In the genomic region with DNA sequence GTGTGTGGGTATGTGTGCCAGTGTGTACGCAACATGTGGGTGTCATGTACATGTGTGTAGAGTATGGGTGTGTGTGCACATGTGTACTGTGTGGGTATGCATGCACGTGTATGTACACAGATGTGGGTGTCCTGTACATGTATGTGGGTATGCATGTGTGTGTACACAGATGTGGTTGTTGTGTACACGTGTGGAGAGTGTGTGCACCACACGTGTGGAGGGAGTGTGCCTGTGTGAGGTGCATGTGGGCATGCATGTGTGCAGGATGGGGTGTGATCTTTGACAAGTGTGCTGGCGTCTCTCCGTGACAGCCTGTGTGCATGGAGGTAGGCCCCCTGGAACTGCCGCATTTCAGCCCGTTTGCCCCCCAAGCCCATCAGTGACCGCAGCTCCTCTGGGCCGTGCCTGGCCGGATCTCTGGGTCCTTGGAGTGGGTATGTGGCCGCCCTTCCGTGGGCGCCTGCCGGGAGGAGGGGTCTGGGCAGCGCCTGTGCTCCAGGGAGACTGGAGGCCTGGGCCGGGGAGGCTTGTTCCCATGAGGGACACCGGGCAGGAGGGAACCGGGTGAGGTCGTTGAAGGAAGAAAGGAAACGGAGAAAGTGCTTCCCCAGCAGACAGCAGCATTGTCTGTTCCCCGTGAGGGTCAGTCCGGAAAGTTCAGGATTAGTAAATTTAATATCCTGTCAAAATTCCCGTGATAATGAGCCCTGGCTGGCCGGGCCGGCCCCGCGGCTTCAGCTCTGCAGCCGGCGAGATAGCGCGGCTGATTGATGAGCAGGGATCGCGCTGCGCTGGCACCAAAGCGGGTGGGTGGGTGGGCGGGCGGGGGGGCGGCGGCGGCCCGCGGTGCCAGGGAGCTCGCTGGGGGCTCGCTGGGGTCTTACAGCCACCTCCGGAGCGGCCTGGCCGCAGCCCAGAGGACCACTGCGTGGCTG, we compare ENCODE assay signal across 1 cellular context.
TF ChIP-seq lines count a peak whose summit lies in the region.

No MANE protein-coding gene starts in this region.

TF ChIP-seq in HepG2, 621 proteins besides CTCF, POLR2A, EP300 and RAD21:
- TF ChIP-seq, protein P1, sequence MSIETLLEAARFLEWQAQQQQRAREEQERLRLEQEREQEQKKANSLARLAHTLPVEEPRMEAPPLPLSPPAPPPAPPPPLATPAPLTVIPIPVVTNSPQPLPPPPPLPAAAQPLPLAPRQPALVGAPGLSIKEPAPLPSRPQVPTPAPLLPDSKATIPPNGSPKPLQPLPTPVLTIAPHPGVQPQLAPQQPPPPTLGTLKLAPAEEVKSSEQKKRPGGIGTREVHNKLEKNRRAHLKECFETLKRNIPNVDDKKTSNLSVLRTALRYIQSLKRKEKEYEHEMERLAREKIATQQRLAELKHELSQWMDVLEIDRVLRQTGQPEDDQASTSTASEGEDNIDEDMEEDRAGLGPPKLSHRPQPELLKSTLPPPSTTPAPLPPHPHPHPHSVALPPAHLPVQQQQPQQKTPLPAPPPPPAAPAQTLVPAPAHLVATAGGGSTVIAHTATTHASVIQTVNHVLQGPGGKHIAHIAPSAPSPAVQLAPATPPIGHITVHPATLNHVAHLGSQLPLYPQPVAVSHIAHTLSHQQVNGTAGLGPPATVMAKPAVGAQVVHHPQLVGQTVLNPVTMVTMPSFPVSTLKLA (IDR thresholded peaks at IDR 0.05): peak; percentile 87
- TF ChIP-seq, protein P2, sequence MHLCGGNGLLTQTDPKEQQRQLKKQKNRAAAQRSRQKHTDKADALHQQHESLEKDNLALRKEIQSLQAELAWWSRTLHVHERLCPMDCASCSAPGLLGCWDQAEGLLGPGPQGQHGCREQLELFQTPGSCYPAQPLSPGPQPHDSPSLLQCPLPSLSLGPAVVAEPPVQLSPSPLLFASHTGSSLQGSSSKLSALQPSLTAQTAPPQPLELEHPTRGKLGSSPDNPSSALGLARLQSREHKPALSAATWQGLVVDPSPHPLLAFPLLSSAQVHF (CRISPR knock-in tag; IDR thresholded peaks at IDR 0.05): no peak
- TF ChIP-seq, protein P3, sequence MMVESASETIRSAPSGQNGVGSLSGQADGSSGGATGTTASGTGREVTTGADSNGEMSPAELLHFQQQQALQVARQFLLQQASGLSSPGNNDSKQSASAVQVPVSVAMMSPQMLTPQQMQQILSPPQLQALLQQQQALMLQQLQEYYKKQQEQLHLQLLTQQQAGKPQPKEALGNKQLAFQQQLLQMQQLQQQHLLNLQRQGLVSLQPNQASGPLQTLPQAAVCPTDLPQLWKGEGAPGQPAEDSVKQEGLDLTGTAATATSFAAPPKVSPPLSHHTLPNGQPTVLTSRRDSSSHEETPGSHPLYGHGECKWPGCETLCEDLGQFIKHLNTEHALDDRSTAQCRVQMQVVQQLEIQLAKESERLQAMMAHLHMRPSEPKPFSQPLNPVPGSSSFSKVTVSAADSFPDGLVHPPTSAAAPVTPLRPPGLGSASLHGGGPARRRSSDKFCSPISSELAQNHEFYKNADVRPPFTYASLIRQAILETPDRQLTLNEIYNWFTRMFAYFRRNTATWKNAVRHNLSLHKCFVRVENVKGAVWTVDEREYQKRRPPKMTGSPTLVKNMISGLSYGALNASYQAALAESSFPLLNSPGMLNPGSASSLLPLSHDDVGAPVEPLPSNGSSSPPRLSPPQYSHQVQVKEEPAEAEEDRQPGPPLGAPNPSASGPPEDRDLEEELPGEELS (CRISPR knock-in tag; IDR thresholded peaks at IDR 0.05): no peak
- no peak for TF ChIP-seq ZNF556 (CRISPR knock-in tag; IDR thresholded peaks at IDR 0.05; ENCODE audit: borderline replicate concordance)
- no peak for TF ChIP-seq PHB2 (IDR thresholded peaks at IDR 0.05; ENCODE audit: partially characterized antibody)
- TF ChIP-seq ZNF558 (CRISPR knock-in tag; IDR thresholded peaks at IDR 0.05; ENCODE audit: borderline replicate concordance): no peak
- no peak for TF ChIP-seq GLI4 (CRISPR knock-in tag; IDR thresholded peaks at IDR 0.05; ENCODE audit: borderline replicate concordance)
- TF ChIP-seq IRX3 (CRISPR knock-in tag; IDR thresholded peaks at IDR 0.05; ENCODE audit: borderline replicate concordance, low read depth): no peak
